Comparison of ENCODE assay signal across 3 cellular contexts in genomic region chr5:146108870-146109269, GRCh38. TPM values are rescaled to one million over a fixed set of nuclear protein-coding genes. Genes with fewer than 3 reads are reported as not detected.
"Had no signal": no experiment of that assay in that cellular context is flagged by ENCODE, and none has a peak within 500 bp of the region (broad histone marks: within the 10 kb centered on the region; RNA-seq: fewer than 3 reads in every experiment).

No MANE protein-coding gene starts in this region.

RNA-seq across cellular contexts. Expression of gene PLAC8L1, which starts 3.5 kb away (rescaled TPM):
- total RNA-seq: GM23338, H1, H4 had no signal
